ENCODE assay signal across 24 cellular contexts in genomic region chr11:131095501-131096185, GRCh38.
"Had no signal": no experiment of that assay in that cellular context is flagged by ENCODE, and none has a peak within 500 bp of the region (broad histone marks: within the 10 kb centered on the region; RNA-seq: fewer than 3 reads in every experiment).

No MANE protein-coding gene starts in this region.

- H3K4me1 ChIP-seq: ascending aorta, gastroesophageal sphincter, heart right ventricle, prostate gland, upper lobe of right lung had no signal

- H3K9me3 ChIP-seq: ascending aorta, gastroesophageal sphincter, heart right ventricle, mucosa of descending colon, prostate gland, thoracic aorta, upper lobe of right lung had no signal

- H3K4me3 ChIP-seq: ascending aorta, gastroesophageal sphincter, heart right ventricle, mucosa of descending colon, prostate gland, smooth muscle cell, thoracic aorta, upper lobe of right lung had no signal

- ATAC-seq: activated T-cell treated with anti-CD3 and anti-CD28 coated beads, Interleukin-2, amount 50 U/mL, for 4 hours; esophagus mucosa; gastroesophageal sphincter; heart right ventricle; mucosa of descending colon; sciatic nerve; stimulated activated effector memory CD8-positive, alpha-beta T cell treated with anti-CD3 and anti-CD28 coated beads, Interleukin-12 subunit alpha, Interleukin-12 subunit beta, amount 100 ng/mL, for 72 hours; upper lobe of right lung had no signal

- H3K36me3 Mint-ChIP-seq: activated naive CD4-positive, alpha-beta T cell treated with anti-CD3 and anti-CD28 coated beads, Interleukin-2, amount 50 U/mL, for 24 hours; memory B cell; naive B cell; stimulated activated effector memory CD8-positive, alpha-beta T cell treated with anti-CD3 and anti-CD28 coated beads, Interleukin-12 subunit alpha, Interleukin-12 subunit beta, amount 100 ng/mL, for 72 hours had no signal

- DNase-seq: activated CD4-positive, alpha-beta T cell treated with anti-CD3 and anti-CD28 coated beads, Interleukin-2, amount 10 ng/mL, durations not matched to agents 7 days and 5 days; activated CD4-positive, CD25-positive, alpha-beta regulatory T cell; activated CD8-positive, alpha-beta memory T cell treated with anti-CD3 and anti-CD28 coated beads, Interleukin-2, amount 50 U/mL, for 4 hours; activated effector memory CD4-positive, alpha-beta T cell treated with anti-CD3 and anti-CD28 coated beads, Interleukin-2, amount 50 U/mL, for 16 hours; activated T-cell treated with anti-CD3 and anti-CD28 coated beads, Interleukin-2, amount 50 U/mL, for 4 hours; cortex of kidney; heart right ventricle; kidney glomerular epithelial cell; mucosa of descending colon; naive B cell; stimulated activated CD4-positive, alpha-beta T cell treated with anti-CD3 and anti-CD28 coated beads, Interleukin-4, amount 100 ng/mL, for 24 hours; upper lobe of right lung had no signal

- H3K4me1 Mint-ChIP-seq: activated CD4-positive, alpha-beta T cell treated with anti-CD3 and anti-CD28 coated beads, Interleukin-2, amount 10 ng/mL, durations not matched to agents 7 days and 5 days; activated naive CD4-positive, alpha-beta T cell treated with anti-CD3 and anti-CD28 coated beads, Interleukin-2, amount 50 U/mL, for 24 hours; central memory CD8-positive, alpha-beta T cell; memory B cell; naive B cell; stimulated activated effector memory CD8-positive, alpha-beta T cell treated with anti-CD3 and anti-CD28 coated beads, Interleukin-12 subunit alpha, Interleukin-12 subunit beta, amount 100 ng/mL, for 72 hours had no signal

- H3K27ac ChIP-seq: ascending aorta, gastroesophageal sphincter, heart right ventricle, prostate gland, thoracic aorta, upper lobe of right lung had no signal

- H3K9me3 Mint-ChIP-seq: activated CD4-positive, alpha-beta T cell treated with anti-CD3 and anti-CD28 coated beads, Interleukin-2, amount 10 ng/mL, durations not matched to agents 7 days and 5 days; activated naive CD4-positive, alpha-beta T cell treated with anti-CD3 and anti-CD28 coated beads, Interleukin-2, amount 50 U/mL, for 24 hours; activated T-cell treated with anti-CD3 and anti-CD28 coated beads, Interleukin-2, amount 50 U/mL, for 4 hours; central memory CD8-positive, alpha-beta T cell; neural crest cell had no signal

- H3K4me3 Mint-ChIP-seq: activated CD4-positive, alpha-beta T cell treated with anti-CD3 and anti-CD28 coated beads, Interleukin-2, amount 10 ng/mL, durations not matched to agents 7 days and 5 days; activated naive CD4-positive, alpha-beta T cell treated with anti-CD3 and anti-CD28 coated beads, Interleukin-2, amount 50 U/mL, for 24 hours; activated T-cell treated with anti-CD3 and anti-CD28 coated beads, Interleukin-2, amount 50 U/mL, for 4 hours; central memory CD8-positive, alpha-beta T cell; memory B cell; naive B cell; neural crest cell; stimulated activated effector memory CD8-positive, alpha-beta T cell treated with anti-CD3 and anti-CD28 coated beads, Interleukin-12 subunit alpha, Interleukin-12 subunit beta, amount 100 ng/mL, for 72 hours had no signal

- H3K4me2 ChIP-seq: smooth muscle cell had no signal

- H3K27ac Mint-ChIP-seq: activated CD4-positive, alpha-beta T cell treated with anti-CD3 and anti-CD28 coated beads, Interleukin-2, amount 10 ng/mL, durations not matched to agents 7 days and 5 days; activated naive CD4-positive, alpha-beta T cell treated with anti-CD3 and anti-CD28 coated beads, Interleukin-2, amount 50 U/mL, for 24 hours; memory B cell; naive B cell; stimulated activated effector memory CD8-positive, alpha-beta T cell treated with anti-CD3 and anti-CD28 coated beads, Interleukin-12 subunit alpha, Interleukin-12 subunit beta, amount 100 ng/mL, for 72 hours had no signal

- H3K27me3 Mint-ChIP-seq: activated CD4-positive, alpha-beta T cell treated with anti-CD3 and anti-CD28 coated beads, Interleukin-2, amount 10 ng/mL, durations not matched to agents 7 days and 5 days; activated naive CD4-positive, alpha-beta T cell treated with anti-CD3 and anti-CD28 coated beads, Interleukin-2, amount 50 U/mL, for 24 hours; central memory CD8-positive, alpha-beta T cell; memory B cell had no signal

- H3K36me3 ChIP-seq: ascending aorta, gastroesophageal sphincter, heart right ventricle, prostate gland, thoracic aorta, upper lobe of right lung had no signal

- H3K27me3 ChIP-seq: ascending aorta, upper lobe of right lung had no signal
